In genomic region chr21:46038871-46039397, GRCh38 we compare ENCODE assay signal across 14 cellular contexts. TPM values are rescaled to one million over a fixed set of nuclear protein-coding genes. Genes with fewer than 3 reads are reported as not detected.
DNase-seq lines count a peak whose midpoint lies in the region; ATAC-seq, FAIRE-seq and TF ChIP-seq lines count a peak whose summit lies in the region.
"Had no signal": no experiment of that assay in that cellular context is flagged by ENCODE, and none has a peak within 500 bp of the region (broad histone marks: within the 10 kb centered on the region; RNA-seq: fewer than 3 reads in every experiment).

No MANE protein-coding gene starts in this region.

- no peak overlapping the region for H2BK120ac ChIP-seq in trophoblast cell (ENCODE audit: insufficient read depth, low read length, poor library complexity)

- no peak overlapping the region for H3K4me2 ChIP-seq in trophoblast cell (ENCODE audit: low read length)
- no peak overlapping the region for H3K4me2 ChIP-seq in HepG2 (ENCODE audit: low read depth, low read length)

- ATAC-seq in body of pancreas (peak; percentile 63), left cardiac atrium (peak; percentile 78 to 92), HepG2 (no peak; the same call in 2 of the 3 replicates)
- ATAC-seq: activated naive CD8-positive, alpha-beta T cell treated with anti-CD3 and anti-CD28 coated beads, Interleukin-2, amount 50 U/mL, for 24 hours; CD8-positive, alpha-beta T cell had no signal

- H3K4ac ChIP-seq in trophoblast cell (ENCODE audit: low read depth, low read length) = no peak overlapping the region

- H3K36me3 ChIP-seq in body of pancreas (replicated peaks in 1 of 2; ENCODE audit: insufficient read depth in 1 of 2, low read depth in 2 of 2) = no peaks in the 10 kb centered on the region
- no peaks in the 10 kb centered on the region for H3K36me3 ChIP-seq in skeletal muscle tissue (ENCODE audit: control insufficient read depth in 3 of 3, insufficient read depth in 3 of 3, low read length in 3 of 3)
- no peaks in the 10 kb centered on the region for H3K36me3 ChIP-seq in trophoblast cell (ENCODE audit: control insufficient read depth in 1 of 2, insufficient read depth in 2 of 2, low read length in 2 of 2)
- H3K36me3 ChIP-seq in HepG2 (replicated peaks in 1 of 2; ENCODE audit: control insufficient read depth in 1 of 2, insufficient read depth in 2 of 2, low read length in 2 of 2) = no peaks in the 10 kb centered on the region
- H3K36me3 ChIP-seq: HAP-1 had no signal

- H4K12ac ChIP-seq in trophoblast cell (ENCODE audit: low read depth, low read length) = no peak overlapping the region

- POLR2A ChIA-PET in HepG2 (lab: Yijun Ruan, JAX) = no interaction called here

- H3K9ac ChIP-seq in skeletal muscle tissue (ENCODE audit: low read depth in 1 of 3, low read length in 3 of 3) (no peak overlapping the region), trophoblast cell (ENCODE audit: low read length) (no peak overlapping the region), HepG2 (ENCODE audit: insufficient read depth, low read depth, low read length) (no peak overlapping the region)

- no peak overlapping the region for H4K91ac ChIP-seq in trophoblast cell (ENCODE audit: low read depth, low read length)

- DNase-seq in GM03348 (ENCODE audit: low spot score) (peak; percentile 65), body of pancreas (peak; percentile 41 to 63 (median 46)), left cardiac atrium (peak; percentile 87), UCSD-AML1 (lab: John Stamatoyannopoulos, UW; ENCODE audit: unreplicated experiment) (no peak), trophoblast cell (no peak), NCI-H2081 (lab: John Stamatoyannopoulos, UW) (no peak), HepG2 (ENCODE audit: low spot score) (no peak)
- DNase-seq: activated CD4-positive, alpha-beta T cell treated with anti-CD3 and anti-CD28 coated beads, Interleukin-2, amount 10 ng/mL, durations not matched to agents 24 days and 14 days; activated naive CD8-positive, alpha-beta T cell treated with anti-CD3 and anti-CD28 coated beads, Interleukin-2, amount 50 U/mL, for 24 hours; CD8-positive, alpha-beta T cell; NCI-H2081 treated with DMSO at 0.1 percent for 48 hours had no signal

- TF ChIP-seq POLR2A in body of pancreas (IDR thresholded peaks at IDR 0.05) = no peak
- no peak for TF ChIP-seq POLR2A in HepG2 (IDR thresholded peaks at IDR 0.05; ENCODE audit: insufficient read depth in 1 of 2, low read depth in 2 of 2, low read length in 2 of 2)

- H2AK5ac ChIP-seq in trophoblast cell (ENCODE audit: low read length) = no peak overlapping the region

- intact Hi-C loops in body of pancreas (cut with DNase I) = no loop called here
- intact Hi-C loops in left cardiac atrium (cut with DNase I) = no loop called here
- intact Hi-C loops in HepG2 (cut with micrococcal nuclease; ENCODE audit: unreplicated experiment) = no loop called here

- H3K14ac ChIP-seq in trophoblast cell (ENCODE audit: low read length) = no peak overlapping the region

- H3K4me1 ChIP-seq in body of pancreas (no peaks in the 10 kb centered on the region), skeletal muscle tissue (ENCODE audit: control insufficient read depth in 3 of 3, insufficient read depth in 3 of 3, low read length in 3 of 3) (peaks cover 7 to 20% (median 10%) of the 10 kb centered on the region in 3 donors), trophoblast cell (ENCODE audit: control insufficient read depth in 1 of 2, insufficient read depth in 2 of 2, low read length in 2 of 2) (no peaks in the 10 kb centered on the region), HepG2 (ENCODE audit: insufficient read depth, low read length) (peaks cover 15% of the 10 kb centered on the region; the same call in 1 of the 2 replicates)

- in situ Hi-C loops in HepG2 (cut with HindIII; ENCODE audit: extremely low pct_ligation_motif_present, low pct_unique_long_range_greater_than_20kb) = no loop called here

- H4K8ac ChIP-seq in trophoblast cell (ENCODE audit: low read depth, low read length) = no peak overlapping the region

- no TSS peak for BruUV-seq in HepG2 (replicated peaks; lab: Mats Ljungman, UMichigan)

- TF ChIP-seq RAD21 in HepG2 (CRISPR knock-in tag; IDR thresholded peaks at IDR 0.05) = no peak

- H3K18ac ChIP-seq in trophoblast cell (ENCODE audit: low read length) = no peak overlapping the region

- no peak overlapping the region for H3K4me3 ChIP-seq in body of pancreas
- H3K4me3 ChIP-seq in skeletal muscle tissue (ENCODE audit: low read length in 3 of 3) = no peak overlapping the region
- no peak overlapping the region for H3K4me3 ChIP-seq in trophoblast cell (ENCODE audit: low read depth, low read length)
- no peak overlapping the region for H3K4me3 ChIP-seq in HepG2 (replicated peaks in 1 of 3; ENCODE audit: insufficient read depth in 1 of 3, low read depth in 2 of 3, low read length in 3 of 3)
- H3K4me3 ChIP-seq: HAP-1 had no signal

- H3K79me1 ChIP-seq in trophoblast cell (ENCODE audit: low read length) = no peaks in the 10 kb centered on the region

- CTCF ChIA-PET in HepG2 (lab: Yijun Ruan, JAX; ENCODE audit: low intra/inter-chr PET ratio, low total read pairs) = no interaction called here

- no peak overlapping the region for H2AFZ ChIP-seq in trophoblast cell (ENCODE audit: insufficient read depth, low read length, poor library complexity)
- H2AFZ ChIP-seq in HepG2 (ENCODE audit: low read length) = no peak overlapping the region

- H2BK12ac ChIP-seq in trophoblast cell (ENCODE audit: low read length) = no peak overlapping the region

- FAIRE-seq in HepG2 (lab: Jason Lieb, UNC) = no peak

- no peak overlapping the region for H2BK5ac ChIP-seq in trophoblast cell (ENCODE audit: low read depth, low read length, poor library complexity)

- H3K9me3 ChIP-seq in body of pancreas = no peaks in the 10 kb centered on the region
- H3K9me3 ChIP-seq in skeletal muscle tissue (ENCODE audit: control insufficient read depth in 3 of 3, low read length in 3 of 3) = no peaks in the 10 kb centered on the region
- H3K9me3 ChIP-seq in trophoblast cell (ENCODE audit: insufficient read depth, low read depth, low read length) = no peaks in the 10 kb centered on the region
- H3K9me3 ChIP-seq in HepG2 (ENCODE audit: low read length) = no peaks in the 10 kb centered on the region
- H3K9me3 ChIP-seq: HAP-1 had no signal

- H3K27ac ChIP-seq in body of pancreas = peak overlapping the region in 2 of 4 donors; percentile 25 to 30
- peak overlapping the region; percentile 81 for H3K27ac ChIP-seq in skeletal muscle tissue (ENCODE audit: low read depth, low read length)
- no peak overlapping the region for H3K27ac ChIP-seq in trophoblast cell (ENCODE audit: low read depth, low read length)
- H3K27ac ChIP-seq in HepG2 (ENCODE audit: extremely low read length, insufficient read depth, low read length) = no peak overlapping the region
- H3K27ac ChIP-seq: RWPE1 had no signal

- TF ChIP-seq CTCF in body of pancreas (IDR thresholded peaks at IDR 0.05) = no peak
- TF ChIP-seq CTCF in HepG2 (CRISPR knock-in tag; IDR thresholded peaks at IDR 0.05) = no peak

- H4K20me1 ChIP-seq in HepG2 (ENCODE audit: insufficient read depth, low read length) = no peaks in the 10 kb centered on the region

- H3K27me3 ChIP-seq in body of pancreas = no peaks in the 10 kb centered on the region
- peaks cover 6 to 24% (median 8%) of the 10 kb centered on the region in 3 donors for H3K27me3 ChIP-seq in skeletal muscle tissue (ENCODE audit: control insufficient read depth in 3 of 3, insufficient read depth in 3 of 3, low read length in 3 of 3)
- H3K27me3 ChIP-seq in trophoblast cell (ENCODE audit: insufficient read depth, low read length) = no peaks in the 10 kb centered on the region
- H3K27me3 ChIP-seq in HepG2 (ENCODE audit: control insufficient read depth in 1 of 2, insufficient read depth in 2 of 2, low read length in 2 of 2) = peaks cover 1 to 12% of the 10 kb centered on the region in 2 experiments; a peak in 3 of 5 replicates

- 52 to 69% methylated on average over 5 to 23 of the region's 23 CpGs for WGBS in body of pancreas, 2 donors
- WGBS in trophoblast cell (ENCODE audit: extremely low coverage, insufficient coverage, insufficient read length) = no CpG with 5 or more reads among the region's 23 CpGs
- 75% methylated on average over 7 of the region's 23 CpGs for WGBS in HepG2 (ENCODE audit: low lambda C conversion rate)

- H3K79me2 ChIP-seq in trophoblast cell (ENCODE audit: control insufficient read depth, insufficient read depth, low read length, poor library complexity) (no peaks in the 10 kb centered on the region), HepG2 (ENCODE audit: insufficient read depth, low read length) (no peaks in the 10 kb centered on the region)

- H3K23ac ChIP-seq in trophoblast cell (ENCODE audit: low read length) = no peak overlapping the region

- no peak for TF ChIP-seq EP300 in HepG2 (IDR thresholded peaks at IDR 0.05; ENCODE audit: low read depth in 2 of 2, low read length in 2 of 2)
- no peak for TF ChIP-seq EP300 in HepG2 (CRISPR knock-in tag; IDR thresholded peaks at IDR 0.05; ENCODE audit: borderline replicate concordance)

RNA-seq across cellular contexts. Expression of gene COL6A1, which starts 57.4 kb away (rescaled TPM):
- total RNA-seq in body of pancreas (100 to 1,000 TPM; 112 to 314 TPM), left cardiac atrium (100 to 1,000 TPM; 244 to 247 TPM), skeletal muscle tissue (270 TPM), HepG2 (2016; rRNA removed; fragmentation: Illumina TruSeq; extraction: Trizol) (0.46 and 3.1 TPM in 2 replicates)
- polyA plus RNA-seq in trophoblast cell (2013) = 53.0 and 55.7 TPM in 2 replicates
- 0.09 and 0.40 TPM in 2 replicates for total RNA-seq in HepG2 (2016; cell fraction: cytosol; rRNA removed; fragmentation: Illumina TruSeq; extraction: Trizol; ENCODE audit: low read depth)
- total RNA-seq in HepG2 (2016; cell fraction: insoluble cytoplasmic fraction; rRNA removed; fragmentation: Illumina TruSeq; extraction: Trizol) = 0.55 and 4.3 TPM in 2 replicates
- total RNA-seq in HepG2 (2016; cell fraction: membrane; rRNA removed; fragmentation: Illumina TruSeq; extraction: Trizol) = 0.28 and 0.41 TPM in 2 replicates
- 4.1 and 6.4 TPM in 2 replicates for total RNA-seq in HepG2 (2016; cell fraction: nucleus; rRNA removed; fragmentation: Illumina TruSeq; extraction: Trizol)
- 4.8 and 9.8 TPM in 2 replicates for polyA plus RNA-seq in HepG2 (2011; rRNA removed)
- 2.4 TPM in 2 replicates for polyA plus RNA-seq in HepG2 (2011; cell fraction: cytosol; rRNA removed)
- polyA plus RNA-seq in HepG2 (2011; cell fraction: nucleus; rRNA removed) = 190 and 201 TPM in 2 replicates
- polyA plus RNA-seq in HepG2 (2012) = 10.0 and 14.2 TPM in 2 replicates
- 0.17 TPM in 2 replicates for polyA plus RNA-seq in HepG2 (2016; cell fraction: cytosol; fragmentation: Illumina TruSeq; extraction: Trizol; ENCODE audit: low read depth)
- polyA plus RNA-seq in HepG2 (2016; cell fraction: insoluble cytoplasmic fraction; fragmentation: Illumina TruSeq; extraction: Trizol; ENCODE audit: low read depth) = 0.58 and 1.7 TPM in 2 replicates
- polyA plus RNA-seq in HepG2 (2016; cell fraction: membrane; fragmentation: Illumina TruSeq; extraction: Trizol; ENCODE audit: low read depth) = 0.13 and 0.28 TPM in 2 replicates
- 20.5 and 25.0 TPM in 2 replicates for polyA plus RNA-seq in HepG2 (2016; cell fraction: nucleus; fragmentation: Illumina TruSeq; extraction: Trizol; ENCODE audit: insufficient read depth, low read depth)
- 0.07 and 11.2 TPM in 2 replicates for polyA minus RNA-seq in HepG2 (2011; rRNA and poly(A)+ RNA removed; ENCODE audit: low replicate concordance)
- polyA minus RNA-seq in HepG2 (2011; cell fraction: cytosol; rRNA and poly(A)+ RNA removed) = 1.1 and 1.8 TPM in 2 replicates
- 3.9 and 6.7 TPM in 2 replicates for polyA minus RNA-seq in HepG2 (2011; cell fraction: nucleus; rRNA and poly(A)+ RNA removed)

RNA-seq across cellular contexts. Expression of gene COL6A2, which starts 59.0 kb away (rescaled TPM):
- 100 to 1,000 TPM in 1 of 2 donors, 10 to 100 TPM in 1; 72.1 to 339 TPM for total RNA-seq in body of pancreas
- 100 to 1,000 TPM; 330 to 350 TPM for total RNA-seq in left cardiac atrium
- 459 TPM for total RNA-seq in skeletal muscle tissue
- polyA plus RNA-seq in trophoblast cell (2013) = 53.6 and 55.1 TPM in 2 replicates
- 0.07 and 0.14 TPM in 2 replicates for total RNA-seq in HepG2 (2016; rRNA removed; fragmentation: Illumina TruSeq; extraction: Trizol)
- total RNA-seq in HepG2 (2016; cell fraction: cytosol; rRNA removed; fragmentation: Illumina TruSeq; extraction: Trizol; ENCODE audit: low read depth) = not detected in 2 replicates
- 0.06 TPM in 1 of 2 replicates, not detected in the other for total RNA-seq in HepG2 (2016; cell fraction: insoluble cytoplasmic fraction; rRNA removed; fragmentation: Illumina TruSeq; extraction: Trizol)
- not detected in 2 replicates for total RNA-seq in HepG2 (2016; cell fraction: membrane; rRNA removed; fragmentation: Illumina TruSeq; extraction: Trizol)
- total RNA-seq in HepG2 (2016; cell fraction: nucleus; rRNA removed; fragmentation: Illumina TruSeq; extraction: Trizol) = 0.13 and 0.22 TPM in 2 replicates
- 0.41 and 1.6 TPM in 2 replicates for polyA plus RNA-seq in HepG2 (2011; rRNA removed)
- 0.27 and 0.31 TPM in 2 replicates for polyA plus RNA-seq in HepG2 (2011; cell fraction: cytosol; rRNA removed)
- 8.5 and 10.4 TPM in 2 replicates for polyA plus RNA-seq in HepG2 (2011; cell fraction: nucleus; rRNA removed)
- polyA plus RNA-seq in HepG2 (2012) = 0.36 and 0.81 TPM in 2 replicates
- polyA plus RNA-seq in HepG2 (2016; cell fraction: cytosol; fragmentation: Illumina TruSeq; extraction: Trizol; ENCODE audit: low read depth) = not detected in 2 replicates
- not detected in 2 replicates for polyA plus RNA-seq in HepG2 (2016; cell fraction: insoluble cytoplasmic fraction; fragmentation: Illumina TruSeq; extraction: Trizol; ENCODE audit: low read depth)
- not detected in 2 replicates for polyA plus RNA-seq in HepG2 (2016; cell fraction: membrane; fragmentation: Illumina TruSeq; extraction: Trizol; ENCODE audit: low read depth)
- polyA plus RNA-seq in HepG2 (2016; cell fraction: nucleus; fragmentation: Illumina TruSeq; extraction: Trizol; ENCODE audit: insufficient read depth, low read depth) = 0.48 and 0.69 TPM in 2 replicates
- polyA minus RNA-seq in HepG2 (2011; rRNA and poly(A)+ RNA removed; ENCODE audit: low replicate concordance) = 0.44 TPM in 1 of 2 replicates, not detected in the other
- not detected in 2 replicates for polyA minus RNA-seq in HepG2 (2011; cell fraction: cytosol; rRNA and poly(A)+ RNA removed)
- 0.52 and 1.2 TPM in 2 replicates for polyA minus RNA-seq in HepG2 (2011; cell fraction: nucleus; rRNA and poly(A)+ RNA removed)

Comparison
In these comparisons a context has a peak if more than half of its experiments do, and no peak if none do; other contexts are left out.
1. DNase-seq: peak in GM03348 (single experiment), body of pancreas (4 of 4) and left cardiac atrium (single experiment); none in UCSD-AML1 (single experiment), trophoblast cell (0 of 2), NCI-H2081 (0 of 2) and HepG2 (single experiment).
2. RNA of gene COL6A1, which starts 57.4 kb away (total RNA-seq): 112 to 314 TPM in body of pancreas, 270 TPM in skeletal muscle tissue (single experiment) and 244 to 247 TPM in left cardiac atrium; 0.09 to 6.4 TPM in HepG2; every median in the first group is over 10 times any median in the second.
3. RNA of gene COL6A2, which starts 59.0 kb away (total RNA-seq): 459 TPM in skeletal muscle tissue (single experiment), 330 to 350 TPM in left cardiac atrium and 72.1 to 339 TPM in body of pancreas; 0.06 to 0.22 TPM in HepG2; every median in the first group is over 10 times any median in the second.